ENCODE assay signal across 26 cellular contexts in genomic region chr10:104842704-104843103, GRCh38.
DNase-seq lines count a peak whose midpoint lies in the region; ATAC-seq and TF ChIP-seq lines count a peak whose summit lies in the region.
"Had no signal": no experiment of that assay in that cellular context is flagged by ENCODE, and none has a peak within 500 bp of the region (broad histone marks: within the 10 kb centered on the region; RNA-seq: fewer than 3 reads in every experiment).

No MANE protein-coding gene starts in this region.

- H3K4me1 ChIP-seq in mammary epithelial cell (ENCODE audit: insufficient read depth, low read length), result no peaks in the 10 kb centered on the region
- H3K4me1 ChIP-seq in breast epithelium, result no peaks in the 10 kb centered on the region
- peaks cover 10% of the 10 kb centered on the region for H3K4me1 ChIP-seq in endodermal cell (ENCODE audit: control insufficient read depth, insufficient read depth, low read length)
- H3K4me1 ChIP-seq in neural progenitor cell, result no peaks in the 10 kb centered on the region
- H3K4me1 ChIP-seq: A549; BLaER1 treated with 17β-estradiol and CSF1 and Interleukin-3, amounts not matched to agents 10 nM and 100 nM had no signal

- intact Hi-C loops in mammary epithelial cell (cut with micrococcal nuclease) (no loop called here), breast epithelium (cut with DNase I; ENCODE audit: low total_unique reads) (loop anchor here (1.0 kb wide), 1 partner anchor 16 kb away; no protein-coding TSS in a partner anchor)

- H3K4me2 ChIP-seq in mammary epithelial cell (ENCODE audit: insufficient read depth, low read depth, low read length) (no peak overlapping the region), neural progenitor cell (no peak overlapping the region)
- H3K4me2 ChIP-seq: A549; BLaER1 treated with 17β-estradiol and CSF1 and Interleukin-3, amounts not matched to agents 10 nM and 100 nM had no signal

- ATAC-seq in GM21447 (IDR thresholded peaks at IDR 0.05; ENCODE audit: unreplicated experiment), result no peak
- no peak for ATAC-seq in GM18867 (IDR thresholded peaks at IDR 0.05; ENCODE audit: unreplicated experiment)
- ATAC-seq: A549; CD8-positive, alpha-beta T cell; GM12878 had no signal

- H3K9me3 ChIP-seq in mammary epithelial cell (replicated peaks; ENCODE audit: insufficient read depth, low read length) (no peaks in the 10 kb centered on the region), breast epithelium (no peaks in the 10 kb centered on the region), endodermal cell (ENCODE audit: control insufficient read depth, low read length) (no peaks in the 10 kb centered on the region), neural progenitor cell (ENCODE audit: low read depth) (no peaks in the 10 kb centered on the region)
- H3K9me3 ChIP-seq: A549; BLaER1 treated with 17β-estradiol and CSF1 and Interleukin-3, amounts not matched to agents 10 nM and 100 nM; Caco-2 had no signal

- H3K36me3 Mint-ChIP-seq in endodermal cell (ENCODE audit: low read depth), result no peaks in the 10 kb centered on the region
- H3K36me3 Mint-ChIP-seq in neural progenitor cell, result no peaks in the 10 kb centered on the region
- H3K36me3 Mint-ChIP-seq: CD8-positive, alpha-beta T cell had no signal

- in situ Hi-C loops in mammary epithelial cell (cut with MboI; ENCODE audit: low sequenced_read_pairs in 2 of 2), result no loop called here

- H3K79me2 ChIP-seq in mammary epithelial cell (ENCODE audit: insufficient read depth, low read length) (no peaks in the 10 kb centered on the region), neural progenitor cell (ENCODE audit: low read depth) (no peaks in the 10 kb centered on the region)

- no peaks in the 10 kb centered on the region for H3K27me3 ChIP-seq in mammary epithelial cell (ENCODE audit: insufficient read depth, low read length)
- no peaks in the 10 kb centered on the region for H3K27me3 ChIP-seq in breast epithelium
- peaks cover 10% of the 10 kb centered on the region for H3K27me3 ChIP-seq in endodermal cell (ENCODE audit: control insufficient read depth, insufficient read depth, low read length, poor library complexity, severe bottlenecking)
- no peaks in the 10 kb centered on the region for H3K27me3 ChIP-seq in neural progenitor cell
- H3K27me3 ChIP-seq: BLaER1 treated with 17β-estradiol and CSF1 and Interleukin-3, amounts not matched to agents 10 nM and 100 nM had no signal

- H3K4me1 Mint-ChIP-seq in endodermal cell, result peaks cover 18% of the 10 kb centered on the region
- peaks cover 6% of the 10 kb centered on the region for H3K4me1 Mint-ChIP-seq in neural progenitor cell
- H3K4me1 Mint-ChIP-seq: B cell had no signal

- no TSS peak for BruUV-seq in mammary epithelial cell (replicated peaks; lab: Mats Ljungman, UMichigan)

- WGBS in mammary epithelial cell (ENCODE audit: low coverage, missing lambda C conversion rate), result 42% methylated on average over 3 of the region's 3 CpGs
- 80 to 85% methylated on average over 2 to 3 of the region's 3 CpGs for WGBS in endodermal cell (ENCODE audit: insufficient coverage in 1 of 2, insufficient read length in 1 of 2), 2 experiments

- H3K4me3 ChIP-seq in mammary epithelial cell (replicated peaks in 1 of 3; ENCODE audit: insufficient read depth in 1 of 3, low read depth in 2 of 3, low read length in 3 of 3), result no peak overlapping the region
- H3K4me3 ChIP-seq in breast epithelium, result no peak overlapping the region
- H3K4me3 ChIP-seq in endodermal cell (ENCODE audit: low read length), result no peak overlapping the region
- no peak overlapping the region for H3K4me3 ChIP-seq in neural progenitor cell
- H3K4me3 ChIP-seq: A549; BLaER1 treated with 17β-estradiol and CSF1 and Interleukin-3, amounts not matched to agents 10 nM and 100 nM; GM12878 had no signal

- peak overlapping the region; percentile 2 for H3K9ac ChIP-seq in mammary epithelial cell (ENCODE audit: insufficient read depth, low read length)
- H3K9ac ChIP-seq in endodermal cell (ENCODE audit: extremely low read depth, low read length, poor library complexity, severe bottlenecking), result no peak overlapping the region
- H3K9ac ChIP-seq in neural progenitor cell, result no peak overlapping the region
- H3K9ac ChIP-seq: BLaER1 treated with 17β-estradiol and CSF1 and Interleukin-3, amounts not matched to agents 10 nM and 100 nM had no signal

- no peak overlapping the region for H2AFZ ChIP-seq in mammary epithelial cell (ENCODE audit: low read depth, low read length)
- no peak overlapping the region for H2AFZ ChIP-seq in neural progenitor cell (replicated peaks)

- H4K20me1 ChIP-seq in mammary epithelial cell (ENCODE audit: insufficient read depth, low read length) (no peaks in the 10 kb centered on the region), neural progenitor cell (ENCODE audit: low read depth) (no peaks in the 10 kb centered on the region)
- H4K20me1 ChIP-seq: BLaER1 treated with 17β-estradiol and CSF1 and Interleukin-3, amounts not matched to agents 10 nM and 100 nM had no signal

- DNase-seq in mammary epithelial cell (no peak), breast epithelium (ENCODE audit: low spot score in 2 of 2) (no peak), NCI-H82 treated with DMSO at 0.1 percent for 48 hours (lab: John Stamatoyannopoulos, UW; ENCODE audit: unreplicated experiment) (peak; percentile 28), endodermal cell (peak; percentile 50), neural progenitor cell (ENCODE audit: low spot score) (peak; percentile 4), NCI-H2029 treated with DMSO at 0.1 percent for 48 hours (lab: John Stamatoyannopoulos, UW) (no peak)
- DNase-seq: AML-193; Caco-2; Calu3; CD4-positive, alpha-beta T cell; CD8-positive, alpha-beta T cell; DMS 273 treated with DMSO at 0.1 percent for 48 hours; DMS153; DMS53; DMS79; DND-41; EL; GDM1 had no signal

- H3K27ac Mint-ChIP-seq in endodermal cell, result no peak overlapping the region
- no peak overlapping the region for H3K27ac Mint-ChIP-seq in neural progenitor cell
- H3K27ac Mint-ChIP-seq: B cell; CD4-positive, alpha-beta T cell; CD8-positive, alpha-beta T cell had no signal

- H3F3A ChIP-seq in neural progenitor cell (ENCODE audit: low read depth), result no peaks in the 10 kb centered on the region

- H3K27ac ChIP-seq in mammary epithelial cell (ENCODE audit: insufficient read depth, low read depth, low read length) (no peak overlapping the region), breast epithelium (no peak overlapping the region), endodermal cell (ENCODE audit: low read depth, low read length) (no peak overlapping the region), neural progenitor cell (no peak overlapping the region)
- H3K27ac ChIP-seq: 22Rv1; A549; BLaER1 treated with 17β-estradiol and CSF1 and Interleukin-3, amounts not matched to agents 10 nM and 100 nM; C4-2B had no signal

- H3K4me3 Mint-ChIP-seq in endodermal cell, result no peak overlapping the region
- no peak overlapping the region for H3K4me3 Mint-ChIP-seq in neural progenitor cell
- H3K4me3 Mint-ChIP-seq: B cell; CD4-positive, alpha-beta T cell; CD8-positive, alpha-beta T cell had no signal

- no peak for TF ChIP-seq POLR2A in breast epithelium (IDR thresholded peaks at IDR 0.05)

- CTCF ChIA-PET in mammary epithelial cell (lab: Charles Lee; ENCODE audit: low non-redundant PET), result no interaction called here

- H3K27me3 Mint-ChIP-seq in endodermal cell (ENCODE audit: insufficient read depth), result peaks cover 13% of the 10 kb centered on the region
- H3K27me3 Mint-ChIP-seq in neural progenitor cell (ENCODE audit: insufficient read depth, low read depth), result no peaks in the 10 kb centered on the region
- H3K27me3 Mint-ChIP-seq: B cell had no signal

- dilution Hi-C loops in mammary epithelial cell (cut with HindIII; ENCODE audit: low sequenced_read_pairs), result loop anchor here (5.0 kb wide), 1 partner anchor 60 kb away; no protein-coding TSS in a partner anchor

- H3K36me3 ChIP-seq in mammary epithelial cell (ENCODE audit: insufficient read depth, low read length) (no peaks in the 10 kb centered on the region), breast epithelium (no peaks in the 10 kb centered on the region), endodermal cell (ENCODE audit: control insufficient read depth, insufficient read depth, low read length) (no peaks in the 10 kb centered on the region), neural progenitor cell (no peaks in the 10 kb centered on the region)
- H3K36me3 ChIP-seq: BLaER1 treated with 17β-estradiol and CSF1 and Interleukin-3, amounts not matched to agents 10 nM and 100 nM had no signal

- H3K9me3 Mint-ChIP-seq in endodermal cell (no peaks in the 10 kb centered on the region), neural progenitor cell (no peaks in the 10 kb centered on the region)
- H3K9me3 Mint-ChIP-seq: CD4-positive, alpha-beta T cell; CD8-positive, alpha-beta T cell had no signal

- TF ChIP-seq CTCF in mammary epithelial cell (conservative IDR thresholded peaks at IDR 0.05 in 1 of 2, IDR thresholded peaks at IDR 0.05 in 1 of 2; ENCODE audit: extremely low read depth in 1 of 2, insufficient read depth in 1 of 2, low read depth in 1 of 2, low read length in 2 of 2) (no peak), breast epithelium (IDR thresholded peaks at IDR 0.05) (no peak), endodermal cell (conservative IDR thresholded peaks at IDR 0.05) (no peak), neural progenitor cell (IDR thresholded peaks at IDR 0.05) (no peak)

Comparison
In these comparisons a context has a peak if more than half of its experiments do, and no peak if none do; other contexts are left out.
1. DNase-seq: peak in NCI-H82 treated with DMSO at 0.1 percent for 48 hours (single experiment), endodermal cell (single experiment) and neural progenitor cell (single experiment); none in mammary epithelial cell (single experiment), breast epithelium (0 of 2) and NCI-H2029 treated with DMSO at 0.1 percent for 48 hours (single experiment).